Comparison of ENCODE assay signal across 34 cellular contexts in genomic region chr18:31760695-31761094, GRCh38. TPM values are rescaled to one million over a fixed set of nuclear protein-coding genes. Genes with fewer than 3 reads are reported as not detected.
"Had no signal": no experiment of that assay in that cellular context is flagged by ENCODE, and none has a peak within 500 bp of the region (broad histone marks: within the 10 kb centered on the region; RNA-seq: fewer than 3 reads in every experiment).

TSS of gene SLC25A52 (minus strand) at chr18:31760880. CDS start at chr18:31760661, 219 bp downstream.

- H3K27ac ChIP-seq: brain microvascular endothelial cell, Peyer's patch, RWPE1, SJCRH30, SK-N-MC had no signal

- H3K4me3 ChIP-seq: MG63, Peyer's patch, SJCRH30, SK-N-MC had no signal

- H3K4me1 ChIP-seq: Peyer's patch, SJCRH30 had no signal

- H3K9me3 ChIP-seq: MG63, Peyer's patch, SJCRH30 had no signal

- DNase-seq: activated CD4-positive, alpha-beta T cell treated with anti-CD3 and anti-CD28 coated beads, Interleukin-2, amount 10 ng/mL, durations not matched to agents 24 days and 14 days; activated CD4-positive, alpha-beta T cell treated with anti-CD3 and anti-CD28 coated beads, Interleukin-2, amount 50 U/mL, for 4 hours; activated CD8-positive, alpha-beta T cell treated with anti-CD3 and anti-CD28 coated beads for 36 hours; activated effector memory CD4-positive, alpha-beta T cell treated with anti-CD3 and anti-CD28 coated beads, Interleukin-2, amount 50 U/mL, for 16 hours; activated naive CD4-positive, alpha-beta T cell; activated naive CD4-positive, alpha-beta T cell treated with anti-CD3 and anti-CD28 coated beads, Interleukin-2, amount 50 U/mL, for 16 hours; activated naive CD8-positive, alpha-beta T cell treated with anti-CD3 and anti-CD28 coated beads for 36 hours; activated T-cell treated with anti-CD3 and anti-CD28 coated beads, Interleukin-2, amount 50 U/mL, for 1 hour; activated T-cell treated with anti-CD3 and anti-CD28 coated beads, Interleukin-2, amount 50 U/mL, for 72 hours; amniotic stem cell; aorta; brain microvascular endothelial cell; Kasumi-1; KBM-7; MG63; NCI-H1048; NCI-H1105 treated with DMSO at 0.1 percent for 48 hours; NCI-H1436; NCI-H1694; NCI-H1930; NCI-H2081 treated with DMSO at 0.1 percent for 48 hours; NCI-H510A; NCI-H526; NCI-H748 treated with DMSO at 0.1 percent for 48 hours; NK-92 treated with Interleukin-12 subunit alpha and Interleukin-12 subunit beta, amount 100 ng/mL, for 24 hours; PC-3; Peyer's patch; SHP77; SJCRH30 had no signal

- H3K27me3 ChIP-seq: brain microvascular endothelial cell, MG63, Peyer's patch, SJCRH30 had no signal

- H3K36me3 ChIP-seq: brain microvascular endothelial cell, MG63, Peyer's patch, SJCRH30 had no signal

- ATAC-seq: activated CD8-positive, alpha-beta T cell treated with anti-CD3 and anti-CD28 coated beads for 36 hours; activated T-cell treated with anti-CD3 and anti-CD28 coated beads, Interleukin-2, amount 50 U/mL, for 72 hours; activated T-helper 17 cell treated with anti-CD3 and anti-CD28 coated beads, Interleukin-2, amount 50 U/mL, for 72 hours; PC-3 had no signal

- FAIRE-seq: TTC549 had no signal

RNA-seq across cellular contexts. Expression of gene SLC25A52, which starts in this region (rescaled TPM):
- total RNA-seq: activated CD4-positive, alpha-beta T cell treated with anti-CD3 and anti-CD28 coated beads, Interleukin-2, amount 10 ng/mL, durations not matched to agents 24 days and 14 days; activated CD8-positive, alpha-beta memory T cell treated with anti-CD3 and anti-CD28 coated beads for 36 hours; activated CD8-positive, alpha-beta T cell treated with anti-CD3 and anti-CD28 coated beads for 36 hours; activated naive CD8-positive, alpha-beta T cell treated with anti-CD3 and anti-CD28 coated beads for 36 hours; activated T-cell treated with anti-CD3 and anti-CD28 coated beads, Interleukin-2, amount 50 U/mL, for 72 hours; activated T-helper 17 cell treated with anti-CD3 and anti-CD28 coated beads, Interleukin-2, amount 50 U/mL, for 72 hours; PC-3; Peyer's patch; SJCRH30 had no signal
- polyA plus RNA-seq: aorta had no signal
